In the genomic region with DNA sequence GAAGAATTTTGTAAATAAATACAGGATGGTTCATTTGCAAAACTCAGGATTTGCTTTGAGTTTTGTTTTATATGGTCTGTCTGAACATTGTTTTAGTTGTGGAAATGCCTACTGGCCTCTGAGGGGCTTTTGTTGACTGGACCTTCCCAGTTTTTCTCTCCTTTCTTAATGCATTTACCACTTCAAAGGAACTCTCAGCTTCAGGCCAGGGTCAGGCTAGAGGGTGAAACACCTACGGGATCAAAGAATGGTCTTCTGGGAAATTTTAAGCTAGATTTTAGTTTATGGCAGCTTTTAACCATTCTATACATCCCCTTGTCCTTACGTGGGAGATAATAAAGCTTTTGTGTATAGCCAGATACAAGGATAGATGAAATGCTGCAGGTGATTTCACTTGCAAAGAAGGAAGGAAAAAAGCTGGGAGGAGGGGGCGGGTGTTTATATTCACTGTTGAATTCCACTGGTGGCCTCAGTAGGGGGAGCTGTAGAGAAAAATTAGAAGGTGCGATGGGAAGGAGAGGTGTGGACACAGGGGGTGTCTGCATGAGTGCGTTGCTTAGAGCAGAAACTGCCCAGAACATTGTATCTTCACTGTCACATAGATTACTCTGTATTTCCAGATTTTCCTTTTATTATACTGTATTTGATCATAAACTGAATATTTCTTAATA, we compare ENCODE assay signal across 12 cellular contexts.
DNase-seq lines count a peak whose midpoint lies in the region; ATAC-seq, FAIRE-seq and TF ChIP-seq lines count a peak whose summit lies in the region.
"Had no signal": no experiment of that assay in that cellular context is flagged by ENCODE, and none has a peak within 500 bp of the region (broad histone marks: within the 10 kb centered on the region; RNA-seq: fewer than 3 reads in every experiment).

No MANE protein-coding gene starts in this region.

- TF ChIP-seq EP300 in esophagus muscularis mucosa (IDR thresholded peaks at IDR 0.05) = no peak

- CTCF ChIA-PET in HEK293T (lab: Yijun Ruan, JAX) = interaction anchor here (0.5 to 1.9 kb wide), 4 partner anchors 12 to 421 kb away, joined by 3 to 5 read pairs (median 3); no protein-coding TSS in a partner anchor

- no peak for TF ChIP-seq POLR2A in esophagus muscularis mucosa (IDR thresholded peaks at IDR 0.05; ENCODE audit: low read depth)

- ATAC-seq in left colon = no peak
- ATAC-seq: activated CD8-positive, alpha-beta T cell treated with anti-CD3 and anti-CD28 coated beads for 36 hours had no signal

- no peaks in the 10 kb centered on the region for H3K4me1 ChIP-seq in BE2C
- peaks cover 18% of the 10 kb centered on the region for H3K4me1 ChIP-seq in keratinocyte (ENCODE audit: control insufficient read depth, extremely low read depth, insufficient read depth, low read length)
- H3K4me1 ChIP-seq in esophagus muscularis mucosa = peaks cover 0 to 20% (median 9%) of the 10 kb centered on the region in 4 donors

- TF ChIP-seq CTCF in BE2C (IDR thresholded peaks at IDR 0.05; ENCODE audit: low read depth, low read length) = peak; percentile 23; the same call in 1 of the 2 replicates
- TF ChIP-seq CTCF in WI38 (IDR thresholded peaks at IDR 0.05; ENCODE audit: low read depth, low read length) = 0 out of 2 replicates have a peak, but pooled peaks have one; percentile 21
- TF ChIP-seq CTCF in keratinocyte (optimal IDR thresholded peaks at IDR 0.05 in 1 of 3, IDR thresholded peaks at IDR 0.05 in 1 of 3, conservative IDR thresholded peaks at IDR 0.05 in 1 of 3; ENCODE audit: extremely low read depth in 1 of 3, insufficient read depth in 2 of 3, low read length in 3 of 3) = peak in 2 of 3 experiments; percentile 20 to 48
- TF ChIP-seq CTCF in esophagus muscularis mucosa (IDR thresholded peaks at IDR 0.05) = no peak

- H3K27me3 ChIP-seq in BE2C (no peaks in the 10 kb centered on the region), keratinocyte (ENCODE audit: control insufficient read depth, extremely low read depth, insufficient read depth, low read length) (no peaks in the 10 kb centered on the region), esophagus muscularis mucosa (no peaks in the 10 kb centered on the region)
- H3K27me3 ChIP-seq: ovary had no signal

- no peak overlapping the region for H3K27ac ChIP-seq in keratinocyte (ENCODE audit: control insufficient read depth, insufficient read depth, low read length)
- no peak overlapping the region for H3K27ac ChIP-seq in esophagus muscularis mucosa (replicated peaks in 1 of 4)
- H3K27ac ChIP-seq: ovary had no signal

- peaks cover 21% of the 10 kb centered on the region for H3K79me2 ChIP-seq in keratinocyte (ENCODE audit: control insufficient read depth, insufficient read depth, low read length)

- no peak overlapping the region for H3K9ac ChIP-seq in keratinocyte (ENCODE audit: control insufficient read depth, extremely low read depth, insufficient read depth, low read length)

- no peaks in the 10 kb centered on the region for H3K9me1 ChIP-seq in keratinocyte (ENCODE audit: control insufficient read depth, extremely low read depth, insufficient read depth, low read length)

- no peak for DNase-seq in BE2C
- DNase-seq in HEK293T (ENCODE audit: extremely low spot score) = peak; percentile 39
- DNase-seq in keratinocyte (ENCODE audit: low read depth, low spot score) = no peak
- no peak for DNase-seq in left colon
- DNase-seq in HuH-7.5 (ENCODE audit: low spot score) = no peak
- DNase-seq in esophagus muscularis mucosa (ENCODE audit: extremely low spot score) = no peak
- no peak for DNase-seq in GM19239 (ENCODE audit: insufficient read length, low spot score)
- DNase-seq: activated CD8-positive, alpha-beta T cell treated with anti-CD3 and anti-CD28 coated beads for 36 hours; NCI-H187 treated with DMSO at 0.1 percent for 48 hours; ovary had no signal

- H3K9me3 ChIP-seq in BE2C (no peaks in the 10 kb centered on the region), keratinocyte (ENCODE audit: control insufficient read depth, low read depth, low read length) (no peaks in the 10 kb centered on the region), esophagus muscularis mucosa (no peaks in the 10 kb centered on the region)
- H3K9me3 ChIP-seq: ovary had no signal

- dilution Hi-C loops in keratinocyte (cut with MboI; ENCODE audit: extremely low pct_ligation_motif_present, low sequenced_read_pairs) = no loop called here

- no peak overlapping the region for H3K4me2 ChIP-seq in keratinocyte (ENCODE audit: control insufficient read depth, extremely low read depth, insufficient read depth, low read depth, low read length)

- no peak overlapping the region for H2AFZ ChIP-seq in keratinocyte (ENCODE audit: control insufficient read depth, low read length)

- 83% methylated on average over 5 of the region's 5 CpGs for WGBS in esophagus muscularis mucosa

- no peaks in the 10 kb centered on the region for H4K20me1 ChIP-seq in keratinocyte (ENCODE audit: control insufficient read depth, extremely low read depth, insufficient read depth, low read length)

- H3K36me3 ChIP-seq in BE2C (no peaks in the 10 kb centered on the region), keratinocyte (ENCODE audit: control insufficient read depth in 2 of 2, extremely low read depth in 1 of 2, insufficient read depth in 2 of 2, low read length in 2 of 2) (peaks cover 0 to 6% of the 10 kb centered on the region in 2 experiments), esophagus muscularis mucosa (no peaks in the 10 kb centered on the region)
- H3K36me3 ChIP-seq: ovary had no signal

- intact Hi-C loops in left colon (cut with DNase I, micrococcal nuclease) (no loop called here), esophagus muscularis mucosa (cut with DNase I) (no loop called here)

- POLR2A ChIA-PET in HEK293T (lab: Yijun Ruan, JAX) = no interaction called here

- H3K4me3 ChIP-seq in BE2C (ENCODE audit: low read depth, low read length) (no peak overlapping the region), WI38 (ENCODE audit: low read depth, low read length) (no peak overlapping the region), keratinocyte (ENCODE audit: control insufficient read depth in 2 of 3, extremely low read depth in 1 of 3, insufficient read depth in 2 of 3, low read depth in 1 of 3, low read length in 3 of 3) (no peak overlapping the region), esophagus muscularis mucosa (no peak overlapping the region)
- H3K4me3 ChIP-seq: ovary had no signal

- no peak for FAIRE-seq in keratinocyte (lab: Jason Lieb, UNC)
- no peak for FAIRE-seq in GM19239 (lab: Jason Lieb, UNC)
- FAIRE-seq: islet of Langerhans had no signal

TF ChIP-seq in HEK293T, 16 proteins besides CTCF, POLR2A, EP300 and RAD21:
- TF ChIP-seq FOXM1 (IDR thresholded peaks at IDR 0.05; ENCODE audit: borderline replicate concordance) (no peak), ELF4 (IDR thresholded peaks at IDR 0.05) (no peak), LEF1 (IDR thresholded peaks at IDR 0.05; ENCODE audit: borderline replicate concordance) (no peak), ARNT (IDR thresholded peaks at IDR 0.05) (no peak), NFRKB (IDR thresholded peaks at IDR 0.05) (no peak), ZNF384 (IDR thresholded peaks at IDR 0.05) (no peak), FOXK2 (IDR thresholded peaks at IDR 0.05) (no peak), SP1 (IDR thresholded peaks at IDR 0.05) (no peak), BHLHE40 (IDR thresholded peaks at IDR 0.05; ENCODE audit: borderline replicate concordance) (no peak), FOXA1 (IDR thresholded peaks at IDR 0.05) (no peak), SUZ12 (IDR thresholded peaks at IDR 0.05) (no peak)
- TF ChIP-seq, protein P1, sequence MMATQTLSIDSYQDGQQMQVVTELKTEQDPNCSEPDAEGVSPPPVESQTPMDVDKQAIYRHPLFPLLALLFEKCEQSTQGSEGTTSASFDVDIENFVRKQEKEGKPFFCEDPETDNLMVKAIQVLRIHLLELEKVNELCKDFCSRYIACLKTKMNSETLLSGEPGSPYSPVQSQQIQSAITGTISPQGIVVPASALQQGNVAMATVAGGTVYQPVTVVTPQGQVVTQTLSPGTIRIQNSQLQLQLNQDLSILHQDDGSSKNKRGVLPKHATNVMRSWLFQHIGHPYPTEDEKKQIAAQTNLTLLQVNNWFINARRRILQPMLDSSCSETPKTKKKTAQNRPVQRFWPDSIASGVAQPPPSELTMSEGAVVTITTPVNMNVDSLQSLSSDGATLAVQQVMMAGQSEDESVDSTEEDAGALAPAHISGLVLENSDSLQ (IDR thresholded peaks at IDR 0.05) = no peak

Comparison
In these comparisons a context has a peak if more than half of its experiments do, and no peak if none do; other contexts are left out.
1. CTCF ChIP-seq: peak in BE2C (single experiment), WI38 (single experiment) and keratinocyte (2 of 3); none in esophagus muscularis mucosa (0 of 3).